8 cellular contexts compared by ENCODE assay signal in genomic region chr5:62403411-62404250, GRCh38. TPM values are rescaled to one million over a fixed set of nuclear protein-coding genes. Genes with fewer than 3 reads are reported as not detected.
DNase-seq lines count a peak whose midpoint lies in the region; ATAC-seq, FAIRE-seq and TF ChIP-seq lines count a peak whose summit lies in the region.

TSS of gene DIMT1 (minus strand) at chr5:62403905. CDS start at chr5:62403772, 133 bp downstream.

- H3K79me2 ChIP-seq in OCI-LY7 (ENCODE audit: insufficient read depth, low read depth, low read length) (peaks cover 17% of the 10 kb centered on the region), endothelial cell of umbilical vein (ENCODE audit: control insufficient read depth, insufficient read depth, low read length) (peaks cover 16% of the 10 kb centered on the region)

- no peaks in the 10 kb centered on the region for H3K9me1 ChIP-seq in endothelial cell of umbilical vein (replicated peaks; ENCODE audit: control insufficient read depth, extremely low read depth, insufficient read depth, low read length)

- H2AFZ ChIP-seq in OCI-LY7 (ENCODE audit: low read length), result peak within 1 kb of the TSS; percentile 96
- peak within 1 kb of the TSS; percentile 97 for H2AFZ ChIP-seq in endothelial cell of umbilical vein (ENCODE audit: low read depth, low read length)

- H3K9ac ChIP-seq in endothelial cell of umbilical vein (replicated peaks; ENCODE audit: extremely low read depth, insufficient read depth, low read length), result peak within 1 kb of the TSS; percentile 93

- H3K27me3 ChIP-seq in endothelial cell of umbilical vein (ENCODE audit: control insufficient read depth in 2 of 2, insufficient read depth in 2 of 2, low read length in 2 of 2), result no peaks in the 10 kb centered on the region

- no TSS peak for BruUV-seq in OCI-LY7 (replicated peaks; lab: Mats Ljungman, UMichigan)
- TSS peak; percentile 61 for BruUV-seq in endothelial cell of umbilical vein (replicated peaks; lab: Mats Ljungman, UMichigan)

- H3K36me3 ChIP-seq in OCI-LY7 (ENCODE audit: insufficient read depth, low read length), result peaks cover 32% of the 10 kb centered on the region
- peaks cover 0 to 8% of the 10 kb centered on the region in 2 experiments for H3K36me3 ChIP-seq in endothelial cell of umbilical vein (ENCODE audit: control insufficient read depth in 2 of 2, extremely low read depth in 1 of 2, insufficient read depth in 2 of 2, low read length in 2 of 2)

- no peaks in the 10 kb centered on the region; the same call in 1 of the 2 replicates for H4K20me1 ChIP-seq in OCI-LY7 (ENCODE audit: insufficient read depth, low read length)
- no peaks in the 10 kb centered on the region for H4K20me1 ChIP-seq in endothelial cell of umbilical vein (replicated peaks; ENCODE audit: control insufficient read depth, extremely low read depth, insufficient read depth, low read length)

- H3K4me1 ChIP-seq in OCI-LY7 (ENCODE audit: insufficient read depth, low read length, poor library complexity, severe bottlenecking) (peaks cover 17% of the 10 kb centered on the region), endothelial cell of umbilical vein (ENCODE audit: control insufficient read depth, extremely low read depth, insufficient read depth, low read length) (peaks cover 13% of the 10 kb centered on the region)

- DNase-seq in D721Med (ENCODE audit: insufficient read length, low spot score) (peak; percentile 80), HuH-7.5 (ENCODE audit: low spot score) (peak; percentile 85), OCI-LY7 (ENCODE audit: low spot score) (peak; percentile 97), activated T-cell treated with anti-CD3 and anti-CD28 coated beads for 1 hour (ENCODE audit: low read depth) (peak; percentile 82), endothelial cell of umbilical vein (ENCODE audit: low read depth, low spot score) (peak; percentile 98), midbrain (lab: John Stamatoyannopoulos, UW) (peak; percentile 98)
- DNase-seq in stimulated activated CD8-positive, alpha-beta memory T cell treated with anti-CD3 and anti-CD28 coated beads, Interleukin-2, amount 100 ng/mL, for 1 hour (ENCODE audit: low read depth in 2 of 2), result peak; percentile 81 to 84

- H3K4me2 ChIP-seq in OCI-LY7 (ENCODE audit: low read length), result peak within 1 kb of the TSS; percentile 99
- peak within 1 kb of the TSS; percentile 94 for H3K4me2 ChIP-seq in endothelial cell of umbilical vein (ENCODE audit: insufficient read depth, low read length)

- FAIRE-seq in D721Med (lab: Jason Lieb, UNC), result no peak
- peak; percentile 94 for FAIRE-seq in endothelial cell of umbilical vein (lab: Jason Lieb, UNC)

- H3K9me3 ChIP-seq in OCI-LY7 (ENCODE audit: low read length), result no peaks in the 10 kb centered on the region
- H3K9me3 ChIP-seq in endothelial cell of umbilical vein (replicated peaks; ENCODE audit: control insufficient read depth, insufficient read depth, low read length), result no peaks in the 10 kb centered on the region

- H3K9me2 ChIP-seq in OCI-LY7 (ENCODE audit: insufficient read depth, low read length), result no peaks in the 10 kb centered on the region

- POLR2A ChIA-PET in OCI-LY7 (lab: Charles Lee) (interaction anchor here (0.5 to 4.1 kb wide), 21 partner anchors 9 to 1805 kb away, joined by 3 to 72 read pairs (median 4); partner anchors contain the start of genes IPO11 and KIF2A), endothelial cell of umbilical vein (lab: Charles Lee) (interaction anchor here (0.8 to 2.7 kb wide), 8 partner anchors 9 to 180 kb away, joined by 4 to 39 read pairs (median 5); partner anchors contain the start of genes IPO11 and KIF2A)

- peak within 1 kb of the TSS; percentile 98 for H3K4me3 ChIP-seq in OCI-LY7 (ENCODE audit: low read depth, low read length, poor library complexity, severe bottlenecking)
- peak within 1 kb of the TSS; percentile 59 to 91 (median 88) for H3K4me3 ChIP-seq in endothelial cell of umbilical vein (replicated peaks in 1 of 3; ENCODE audit: insufficient read depth in 1 of 3, low read depth in 1 of 3, low read length in 3 of 3)

- peak; percentile 98 for TF ChIP-seq POLR2A in endothelial cell of umbilical vein (IDR thresholded peaks at IDR 0.05; ENCODE audit: low read depth, low read length)

- peak; percentile 97 for ATAC-seq in GM21526 (IDR thresholded peaks at IDR 0.05; ENCODE audit: low FRiP score, unreplicated experiment)

- no peak for TF ChIP-seq CTCF in D721Med (IDR thresholded peaks at IDR 0.05; ENCODE audit: insufficient read depth, missing control alignments)
- TF ChIP-seq CTCF in OCI-LY7 (conservative IDR thresholded peaks at IDR 0.05; ENCODE audit: low read length), result no peak
- no peak for TF ChIP-seq CTCF in endothelial cell of umbilical vein (IDR thresholded peaks at IDR 0.05; ENCODE audit: extremely low read depth in 1 of 2, insufficient read depth in 1 of 2, low read depth in 1 of 2, low read length in 2 of 2)

- dilution Hi-C loops in endothelial cell of umbilical vein (cut with MboI; ENCODE audit: extremely low pct_ligation_motif_present, low sequenced_read_pairs), result no loop called here

- intact Hi-C loops in OCI-LY7 (cut with micrococcal nuclease; ENCODE audit: unreplicated experiment), result loop anchor here (2.0 kb wide), 1 partner anchor 97 kb away; the partner anchor contains the start of gene KIF2A
- intact Hi-C loops in endothelial cell of umbilical vein (cut with micrococcal nuclease), result loop anchor here (1.0 to 2.0 kb wide), 3 partner anchors 9 to 179 kb away; partner anchors contain the start of genes IPO11 and KIF2A

- CTCF ChIA-PET in OCI-LY7 (lab: Charles Lee; ENCODE audit: unreplicated experiment), result interaction anchor here (1.0 kb wide), 1 partner anchor 98 kb away, joined by 3 read pairs; no protein-coding TSS in a partner anchor
- CTCF ChIA-PET in endothelial cell of umbilical vein (lab: Charles Lee), result interaction anchor here (0.9 to 2.7 kb wide), 11 partner anchors 9 to 375 kb away, joined by 3 to 14 read pairs (median 6); partner anchors contain the start of genes IPO11 and KIF2A

- peak within 1 kb of the TSS; percentile 80 for H3K27ac ChIP-seq in OCI-LY7 (ENCODE audit: low read depth, low read length, poor library complexity, severe bottlenecking)
- peak within 1 kb of the TSS; percentile 90 for H3K27ac ChIP-seq in endothelial cell of umbilical vein (ENCODE audit: insufficient read depth, low read depth, low read length)

TF ChIP-seq in endothelial cell of umbilical vein, 7 proteins besides CTCF, POLR2A, EP300 and RAD21:
- peak; percentile 80 for TF ChIP-seq POLR2AphosphoS5 (IDR thresholded peaks at IDR 0.05; ENCODE audit: insufficient read depth, low read depth, low read length)
- TF ChIP-seq MYC (IDR thresholded peaks at IDR 0.05; ENCODE audit: low read depth, low read length), result peak; percentile 37
- TF ChIP-seq EZH2 (IDR thresholded peaks at IDR 0.05; ENCODE audit: borderline replicate concordance, low read depth, low read length, severe bottlenecking), result no peak
- peak; percentile 92 for TF ChIP-seq MAX (IDR thresholded peaks at IDR 0.05; ENCODE audit: insufficient read depth, insufficient read length)
TF ChIP-seq in endothelial cell of umbilical vein: peak in this region for 3.

RNA-seq across cellular contexts. Expression of gene DIMT1, which starts in this region (rescaled TPM):
- 19.6 and 46.4 TPM in 2 replicates for total RNA-seq in OCI-LY7 (2014; rRNA removed; shearing (Covaris generic))
- total RNA-seq in OCI-LY7 (2022) (27.8 and 30.1 TPM in 2 replicates), endothelial cell of umbilical vein (29.7 and 34.4 TPM in 2 replicates)
- polyA plus RNA-seq in endothelial cell of umbilical vein, result 16.2 and 21.9 TPM in 2 replicates
- polyA plus RNA-seq in endothelial cell of umbilical vein (2011; cell fraction: cytosol; rRNA removed), result 24.9 and 26.4 TPM in 2 replicates
- polyA plus RNA-seq in endothelial cell of umbilical vein (2011; cell fraction: nucleus; rRNA removed), result 20.5 and 26.0 TPM in 2 replicates
- polyA plus RNA-seq in endothelial cell of umbilical vein (2012), result 31.8 and 40.9 TPM in 2 replicates
- polyA minus RNA-seq in endothelial cell of umbilical vein, result 7.6 and 11.1 TPM in 2 replicates
- polyA minus RNA-seq in endothelial cell of umbilical vein (2011; cell fraction: cytosol; rRNA and poly(A)+ RNA removed), result 11.1 TPM
- 8.6 and 11.0 TPM in 2 replicates for polyA minus RNA-seq in endothelial cell of umbilical vein (2011; cell fraction: nucleus; rRNA and poly(A)+ RNA removed)

Comparison
In these comparisons a context has a peak if more than half of its experiments do, and no peak if none do; other contexts are left out.
1. Peak in every context shown above with its lines: DNase-seq, ATAC-seq, H3K4me3 ChIP-seq and H3K27ac ChIP-seq.